In the genomic region with DNA sequence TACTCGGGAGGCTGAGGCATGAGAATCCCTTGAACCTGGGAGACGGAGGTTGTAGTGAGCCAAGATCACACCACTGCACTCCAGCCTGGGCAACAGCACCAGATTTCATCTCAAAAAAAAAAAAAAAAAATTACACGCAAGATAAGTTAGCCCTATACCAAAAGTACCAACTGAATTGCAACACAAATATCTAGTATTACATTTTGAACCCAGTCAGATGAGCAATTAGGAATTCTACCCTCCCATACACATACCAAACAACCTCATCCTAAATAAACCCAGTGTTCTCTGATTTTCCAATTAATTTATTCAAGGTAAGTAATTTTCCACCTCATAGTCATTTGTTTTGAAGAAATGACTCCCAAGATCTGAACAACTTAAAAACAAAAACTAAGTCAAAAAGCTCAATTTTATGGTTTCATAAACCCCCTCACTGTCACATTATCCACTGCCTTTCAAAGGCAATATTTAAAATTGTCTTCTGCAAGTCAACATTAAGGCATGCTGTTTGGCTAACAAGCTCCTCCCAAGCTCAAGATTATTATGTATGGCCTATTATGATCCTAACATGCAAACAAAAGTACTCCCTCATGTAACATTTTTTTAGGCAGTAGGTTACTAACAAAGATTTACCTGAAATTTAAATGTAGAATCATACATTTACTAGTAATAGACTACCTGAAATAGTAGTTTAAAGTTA, we compare ENCODE assay signal across 3 cellular contexts.
TF ChIP-seq lines count a peak whose summit lies in the region.

No MANE protein-coding gene starts in this region.

TF ChIP-seq in A549, 52 proteins besides CTCF, POLR2A, EP300 and RAD21:
- TF ChIP-seq FOSL2 (IDR thresholded peaks at IDR 0.05) = no peak
- TF ChIP-seq FOSL2 (CRISPR knock-in tag; IDR thresholded peaks at IDR 0.05) = no peak
- TF ChIP-seq, protein P1, sequence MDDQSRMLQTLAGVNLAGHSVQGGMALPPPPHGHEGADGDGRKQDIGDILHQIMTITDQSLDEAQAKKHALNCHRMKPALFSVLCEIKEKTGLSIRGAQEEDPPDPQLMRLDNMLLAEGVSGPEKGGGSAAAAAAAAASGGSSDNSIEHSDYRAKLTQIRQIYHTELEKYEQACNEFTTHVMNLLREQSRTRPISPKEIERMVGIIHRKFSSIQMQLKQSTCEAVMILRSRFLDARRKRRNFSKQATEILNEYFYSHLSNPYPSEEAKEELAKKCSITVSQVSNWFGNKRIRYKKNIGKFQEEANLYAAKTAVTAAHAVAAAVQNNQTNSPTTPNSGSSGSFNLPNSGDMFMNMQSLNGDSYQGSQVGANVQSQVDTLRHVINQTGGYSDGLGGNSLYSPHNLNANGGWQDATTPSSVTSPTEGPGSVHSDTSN (IDR thresholded peaks at IDR 0.05) = no peak

TF ChIP-seq in GM23338, 12 proteins besides CTCF, POLR2A, EP300 and RAD21 (continues in another document):
- TF ChIP-seq POLR2AphosphoS5 (IDR thresholded peaks at IDR 0.05; ENCODE audit: low read depth) (no peak), STAT1 (IDR thresholded peaks at IDR 0.05; ENCODE audit: unreplicated experiment) (no peak), JUNB (IDR thresholded peaks at IDR 0.05; ENCODE audit: unreplicated experiment) (no peak), ZNF114 (CRISPR knock-in tag; IDR thresholded peaks at IDR 0.05) (no peak), CREB1 (CRISPR knock-in tag; IDR thresholded peaks at IDR 0.05; ENCODE audit: low read depth) (no peak)
- TF ChIP-seq, protein P2, sequence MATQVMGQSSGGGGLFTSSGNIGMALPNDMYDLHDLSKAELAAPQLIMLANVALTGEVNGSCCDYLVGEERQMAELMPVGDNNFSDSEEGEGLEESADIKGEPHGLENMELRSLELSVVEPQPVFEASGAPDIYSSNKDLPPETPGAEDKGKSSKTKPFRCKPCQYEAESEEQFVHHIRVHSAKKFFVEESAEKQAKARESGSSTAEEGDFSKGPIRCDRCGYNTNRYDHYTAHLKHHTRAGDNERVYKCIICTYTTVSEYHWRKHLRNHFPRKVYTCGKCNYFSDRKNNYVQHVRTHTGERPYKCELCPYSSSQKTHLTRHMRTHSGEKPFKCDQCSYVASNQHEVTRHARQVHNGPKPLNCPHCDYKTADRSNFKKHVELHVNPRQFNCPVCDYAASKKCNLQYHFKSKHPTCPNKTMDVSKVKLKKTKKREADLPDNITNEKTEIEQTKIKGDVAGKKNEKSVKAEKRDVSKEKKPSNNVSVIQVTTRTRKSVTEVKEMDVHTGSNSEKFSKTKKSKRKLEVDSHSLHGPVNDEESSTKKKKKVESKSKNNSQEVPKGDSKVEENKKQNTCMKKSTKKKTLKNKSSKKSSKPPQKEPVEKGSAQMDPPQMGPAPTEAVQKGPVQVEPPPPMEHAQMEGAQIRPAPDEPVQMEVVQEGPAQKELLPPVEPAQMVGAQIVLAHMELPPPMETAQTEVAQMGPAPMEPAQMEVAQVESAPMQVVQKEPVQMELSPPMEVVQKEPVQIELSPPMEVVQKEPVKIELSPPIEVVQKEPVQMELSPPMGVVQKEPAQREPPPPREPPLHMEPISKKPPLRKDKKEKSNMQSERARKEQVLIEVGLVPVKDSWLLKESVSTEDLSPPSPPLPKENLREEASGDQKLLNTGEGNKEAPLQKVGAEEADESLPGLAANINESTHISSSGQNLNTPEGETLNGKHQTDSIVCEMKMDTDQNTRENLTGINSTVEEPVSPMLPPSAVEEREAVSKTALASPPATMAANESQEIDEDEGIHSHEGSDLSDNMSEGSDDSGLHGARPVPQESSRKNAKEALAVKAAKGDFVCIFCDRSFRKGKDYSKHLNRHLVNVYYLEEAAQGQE (IDR thresholded peaks at IDR 0.05; ENCODE audit: unreplicated experiment) = no peak
- TF ChIP-seq, protein P3, sequence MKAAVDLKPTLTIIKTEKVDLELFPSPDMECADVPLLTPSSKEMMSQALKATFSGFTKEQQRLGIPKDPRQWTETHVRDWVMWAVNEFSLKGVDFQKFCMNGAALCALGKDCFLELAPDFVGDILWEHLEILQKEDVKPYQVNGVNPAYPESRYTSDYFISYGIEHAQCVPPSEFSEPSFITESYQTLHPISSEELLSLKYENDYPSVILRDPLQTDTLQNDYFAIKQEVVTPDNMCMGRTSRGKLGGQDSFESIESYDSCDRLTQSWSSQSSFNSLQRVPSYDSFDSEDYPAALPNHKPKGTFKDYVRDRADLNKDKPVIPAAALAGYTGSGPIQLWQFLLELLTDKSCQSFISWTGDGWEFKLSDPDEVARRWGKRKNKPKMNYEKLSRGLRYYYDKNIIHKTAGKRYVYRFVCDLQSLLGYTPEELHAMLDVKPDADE (IDR thresholded peaks at IDR 0.05) = no peak

TF ChIP-seq in K562, 482 proteins besides CTCF, POLR2A, EP300 and RAD21:
- TF ChIP-seq ZNF384 (IDR thresholded peaks at IDR 0.05; ENCODE audit: low read depth, low read length) (peak; percentile 49), NR3C1 (CRISPR knock-in tag; IDR thresholded peaks at IDR 0.05) (no peak), FIP1L1 (IDR thresholded peaks at IDR 0.05; ENCODE audit: low read depth, low read length, poor library complexity, severe bottlenecking) (no peak), POLR2AphosphoS2 (IDR thresholded peaks at IDR 0.05; ENCODE audit: low read length) (no peak), HNRNPUL1 (IDR thresholded peaks at IDR 0.05; ENCODE audit: low read length) (no peak), CHCHD3 (CRISPR knock-in tag; IDR thresholded peaks at IDR 0.05) (no peak), JUND (IDR thresholded peaks at IDR 0.05; ENCODE audit: borderline replicate concordance, low read depth, low read length) (no peak), JUND (tag; IDR thresholded peaks at IDR 0.05; ENCODE audit: borderline replicate concordance, low read depth, low read length) (no peak), ADNP (tag; IDR thresholded peaks at IDR 0.05) (no peak), HNRNPLL (IDR thresholded peaks at IDR 0.05; ENCODE audit: low read depth, low read length, poor library complexity, severe bottlenecking) (no peak), MCM2 (IDR thresholded peaks at IDR 0.05; ENCODE audit: low read depth) (no peak), ARNT (IDR thresholded peaks at IDR 0.05) (no peak), ZC3H4 (CRISPR knock-in tag; IDR thresholded peaks at IDR 0.05; ENCODE audit: borderline replicate concordance) (no peak), EP400 (IDR thresholded peaks at IDR 0.05) (0 out of 2 replicates have a peak, but pooled peaks have one; percentile 16)
- TF ChIP-seq, protein P4, sequence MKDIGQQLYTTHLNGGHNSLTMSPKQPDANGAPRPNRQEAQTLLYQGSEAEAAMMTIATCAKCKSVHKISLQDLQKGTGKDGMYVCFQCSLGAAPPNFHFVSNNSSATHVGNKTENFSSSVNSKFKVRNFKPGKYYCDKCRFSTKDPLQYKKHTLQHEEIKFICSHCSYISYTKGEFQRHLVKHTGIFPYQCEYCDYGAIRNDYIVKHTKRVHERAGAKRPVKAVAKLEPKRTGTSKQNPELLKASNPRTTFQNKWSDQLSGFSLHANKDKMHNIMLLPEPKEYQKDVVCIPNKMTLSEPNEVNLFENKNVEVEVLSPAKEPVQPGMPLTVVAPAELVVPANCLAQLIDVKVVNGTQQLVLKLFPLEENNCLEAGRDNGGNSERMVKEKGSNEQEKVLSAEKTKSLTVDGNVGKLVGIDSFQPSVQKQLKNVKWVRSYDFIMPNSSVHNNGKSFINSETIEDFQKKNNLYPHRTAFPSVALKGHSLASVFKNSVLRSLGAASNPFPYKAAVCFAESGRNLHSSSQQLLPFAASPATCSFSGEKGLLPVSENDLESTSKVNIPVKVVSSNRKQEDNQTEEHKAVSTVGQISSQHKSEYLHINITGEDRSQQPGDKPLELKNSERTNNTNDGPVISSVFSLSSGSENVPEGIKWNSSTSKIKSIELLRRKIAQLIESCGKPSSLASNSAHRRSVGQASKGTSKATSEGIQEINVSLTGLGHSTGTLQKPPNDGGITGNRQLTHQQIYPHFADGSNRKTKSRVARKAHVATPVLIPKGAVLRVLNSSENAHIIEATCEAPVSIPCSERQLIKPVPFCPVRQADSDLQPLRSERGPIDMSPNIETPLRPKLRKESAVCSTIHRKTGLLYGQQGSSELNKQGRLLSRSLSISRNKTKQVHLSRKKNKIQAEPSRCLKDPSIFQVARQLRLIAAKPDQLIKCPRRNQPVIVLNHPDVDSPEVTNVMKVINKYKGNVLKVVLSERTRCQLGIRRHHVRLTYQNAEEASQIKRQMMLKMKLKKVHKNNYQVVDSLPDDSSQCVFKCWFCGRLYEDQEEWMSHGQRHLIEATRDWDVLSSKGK (CRISPR knock-in tag; IDR thresholded peaks at IDR 0.05) = no peak
- TF ChIP-seq, protein P5, sequence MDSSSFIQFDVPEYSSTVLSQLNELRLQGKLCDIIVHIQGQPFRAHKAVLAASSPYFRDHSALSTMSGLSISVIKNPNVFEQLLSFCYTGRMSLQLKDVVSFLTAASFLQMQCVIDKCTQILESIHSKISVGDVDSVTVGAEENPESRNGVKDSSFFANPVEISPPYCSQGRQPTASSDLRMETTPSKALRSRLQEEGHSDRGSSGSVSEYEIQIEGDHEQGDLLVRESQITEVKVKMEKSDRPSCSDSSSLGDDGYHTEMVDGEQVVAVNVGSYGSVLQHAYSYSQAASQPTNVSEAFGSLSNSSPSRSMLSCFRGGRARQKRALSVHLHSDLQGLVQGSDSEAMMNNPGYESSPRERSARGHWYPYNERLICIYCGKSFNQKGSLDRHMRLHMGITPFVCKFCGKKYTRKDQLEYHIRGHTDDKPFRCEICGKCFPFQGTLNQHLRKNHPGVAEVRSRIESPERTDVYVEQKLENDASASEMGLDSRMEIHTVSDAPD (CRISPR knock-in tag; IDR thresholded peaks at IDR 0.05) = no peak
- TF ChIP-seq, protein P6, sequence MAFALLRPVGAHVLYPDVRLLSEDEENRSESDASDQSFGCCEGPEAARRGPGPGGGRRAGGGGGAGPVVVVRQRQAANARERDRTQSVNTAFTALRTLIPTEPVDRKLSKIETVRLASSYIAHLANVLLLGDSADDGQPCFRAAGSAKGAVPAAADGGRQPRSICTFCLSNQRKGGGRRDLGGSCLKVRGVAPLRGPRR (CRISPR knock-in tag; IDR thresholded peaks at IDR 0.05) = no peak
- TF ChIP-seq, protein P7, sequence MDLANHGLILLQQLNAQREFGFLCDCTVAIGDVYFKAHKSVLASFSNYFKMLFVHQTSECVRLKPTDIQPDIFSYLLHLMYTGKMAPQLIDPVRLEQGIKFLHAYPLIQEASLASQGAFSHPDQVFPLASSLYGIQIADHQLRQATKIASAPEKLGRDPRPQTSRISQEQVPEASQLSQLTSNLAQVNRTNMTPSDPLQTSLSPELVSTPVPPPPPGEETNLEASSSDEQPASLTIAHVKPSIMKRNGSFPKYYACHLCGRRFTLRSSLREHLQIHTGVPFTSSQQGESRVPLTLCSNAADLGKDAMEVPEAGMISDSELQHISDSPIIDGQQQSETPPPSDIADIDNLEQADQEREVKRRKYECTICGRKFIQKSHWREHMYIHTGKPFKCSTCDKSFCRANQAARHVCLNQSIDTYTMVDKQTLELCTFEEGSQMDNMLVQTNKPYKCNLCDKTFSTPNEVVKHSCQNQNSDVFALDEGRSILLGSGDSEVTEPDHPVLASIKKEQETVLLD (IDR thresholded peaks at IDR 0.05) = no peak
- TF ChIP-seq, protein P8, sequence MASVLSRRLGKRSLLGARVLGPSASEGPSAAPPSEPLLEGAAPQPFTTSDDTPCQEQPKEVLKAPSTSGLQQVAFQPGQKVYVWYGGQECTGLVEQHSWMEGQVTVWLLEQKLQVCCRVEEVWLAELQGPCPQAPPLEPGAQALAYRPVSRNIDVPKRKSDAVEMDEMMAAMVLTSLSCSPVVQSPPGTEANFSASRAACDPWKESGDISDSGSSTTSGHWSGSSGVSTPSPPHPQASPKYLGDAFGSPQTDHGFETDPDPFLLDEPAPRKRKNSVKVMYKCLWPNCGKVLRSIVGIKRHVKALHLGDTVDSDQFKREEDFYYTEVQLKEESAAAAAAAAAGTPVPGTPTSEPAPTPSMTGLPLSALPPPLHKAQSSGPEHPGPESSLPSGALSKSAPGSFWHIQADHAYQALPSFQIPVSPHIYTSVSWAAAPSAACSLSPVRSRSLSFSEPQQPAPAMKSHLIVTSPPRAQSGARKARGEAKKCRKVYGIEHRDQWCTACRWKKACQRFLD (CRISPR knock-in tag; IDR thresholded peaks at IDR 0.05) = no peak
